Comparison of ENCODE assay signal across 1 cellular context in genomic region chr10:32954080-32954479, GRCh38.
TF ChIP-seq lines count a peak whose summit lies in the region.

No MANE protein-coding gene starts in this region.

TF ChIP-seq in H1, 55 proteins besides CTCF, POLR2A, EP300 and RAD21 (continued from another document):
- no peak for TF ChIP-seq ASH2L (IDR thresholded peaks at IDR 0.05; ENCODE audit: low read length)
- no peak for TF ChIP-seq MAX (IDR thresholded peaks at IDR 0.05)
- TF ChIP-seq, protein P1, sequence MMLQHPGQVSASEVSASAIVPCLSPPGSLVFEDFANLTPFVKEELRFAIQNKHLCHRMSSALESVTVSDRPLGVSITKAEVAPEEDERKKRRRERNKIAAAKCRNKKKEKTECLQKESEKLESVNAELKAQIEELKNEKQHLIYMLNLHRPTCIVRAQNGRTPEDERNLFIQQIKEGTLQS (IDR thresholded peaks at IDR 0.05; ENCODE audit: insufficient read depth, low read depth, low read length), result no peak
- TF ChIP-seq KDM5A (IDR thresholded peaks at IDR 0.05; ENCODE audit: low read length), result no peak
- TF ChIP-seq BACH1 (IDR thresholded peaks at IDR 0.05; ENCODE audit: low read length), result no peak
- TF ChIP-seq GABPA (IDR thresholded peaks at IDR 0.05; ENCODE audit: borderline replicate concordance, insufficient read depth, low read length), result no peak
- TF ChIP-seq CBX8 (IDR thresholded peaks at IDR 0.05; ENCODE audit: borderline replicate concordance, low read depth, low read length), result no peak
- TF ChIP-seq JUN (IDR thresholded peaks at IDR 0.05; ENCODE audit: low read depth, low read length), result no peak
- no peak for TF ChIP-seq YY1 (IDR thresholded peaks at IDR 0.05; ENCODE audit: low read depth, low read length)
- TF ChIP-seq NANOG (IDR thresholded peaks at IDR 0.05; ENCODE audit: insufficient read depth, low read depth, low read length, poor library complexity, severe bottlenecking), result no peak
- TF ChIP-seq ZNF274 (IDR thresholded peaks at IDR 0.05; ENCODE audit: borderline replicate concordance, extremely low read depth, low read length), result no peak
- TF ChIP-seq POU5F1 (IDR thresholded peaks at IDR 0.05; ENCODE audit: low read depth, low read length), result no peak
- TF ChIP-seq TAF7 (optimal IDR thresholded peaks at IDR 0.05; ENCODE audit: borderline replicate concordance, low read depth, low read length), result no peak
- TF ChIP-seq SP1 (IDR thresholded peaks at IDR 0.05; ENCODE audit: low read depth, low read length), result no peak
TF ChIP-seq in H1: peak in this region for 0.
